In genomic region chr7:89041240-89041639, GRCh38 we compare ENCODE assay signal across 6 cellular contexts.
"Had no signal": no experiment of that assay in that cellular context is flagged by ENCODE, and none has a peak within 500 bp of the region (broad histone marks: within the 10 kb centered on the region; RNA-seq: fewer than 3 reads in every experiment).

No MANE protein-coding gene starts in this region.

- H3K4me1 Mint-ChIP-seq: IgD-negative memory B cell had no signal

- H3K27me3 Mint-ChIP-seq: IgD-negative memory B cell had no signal

- H3K36me3 Mint-ChIP-seq: IgD-negative memory B cell had no signal

- H3K27ac ChIP-seq: HL-60 had no signal

- H3K4me3 Mint-ChIP-seq: IgD-negative memory B cell had no signal

- H3K27ac Mint-ChIP-seq: IgD-negative memory B cell had no signal

- H3K4me3 ChIP-seq: K562 had no signal

- DNase-seq: IMR-90, KBM-7, KG1 had no signal
